ENCODE assay signal across 8 cellular contexts in the genomic region with DNA sequence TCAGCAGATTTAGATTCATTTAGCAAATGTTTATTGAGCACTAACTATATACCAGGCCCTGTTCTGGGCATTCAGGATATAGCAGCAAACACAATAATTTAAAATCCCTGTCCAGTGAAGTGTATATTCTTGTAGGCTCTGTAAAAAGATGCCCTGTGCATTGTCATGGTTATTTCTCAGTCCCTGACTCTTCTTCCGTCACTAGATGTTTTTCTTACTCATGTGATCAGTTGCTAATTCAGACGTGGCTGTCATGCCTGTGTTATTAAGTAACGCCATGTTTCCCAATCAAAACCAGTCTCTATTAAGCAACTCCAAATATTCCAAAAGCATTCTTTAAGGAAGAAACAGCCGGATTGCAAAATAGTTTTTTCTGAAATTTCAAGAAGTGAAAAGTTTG.
DNase-seq lines count a peak whose midpoint lies in the region; ATAC-seq, FAIRE-seq and TF ChIP-seq lines count a peak whose summit lies in the region.
"Not testable (repeated sequence)": the region's sequence is repeated elsewhere in the genome, so short reads cannot be mapped to it uniquely, and the experiment has no call there.

No MANE protein-coding gene starts in this region.

- not testable (repeated sequence) for H3K27ac ChIP-seq in gastroesophageal sphincter; heart right ventricle; kidney (ENCODE audit: low read depth in 2 of 2, low read length in 2 of 2); lower lobe of right lung; gastrocnemius medialis; aorta (ENCODE audit: low read depth in 1 of 2, low read length in 2 of 2)

- DNase-seq in heart right ventricle; kidney; lower lobe of right lung; omental fat pad (ENCODE audit: low spot score); gastrocnemius medialis; aorta: not testable (repeated sequence)

- TF ChIP-seq CTCF in gastroesophageal sphincter (IDR thresholded peaks at IDR 0.05); heart right ventricle (IDR thresholded peaks at IDR 0.05); kidney (IDR thresholded peaks at IDR 0.05; ENCODE audit: borderline replicate concordance, extremely low read depth, insufficient read depth); lower lobe of right lung (IDR thresholded peaks at IDR 0.05); omental fat pad (IDR thresholded peaks at IDR 0.05); gastrocnemius medialis (IDR thresholded peaks at IDR 0.05 in 4 of 5, conservative IDR thresholded peaks at IDR 0.05 in 1 of 5): not testable (repeated sequence)

- H3K4me1 ChIP-seq in gastroesophageal sphincter; heart right ventricle; kidney (ENCODE audit: control insufficient read depth in 1 of 2, insufficient read depth in 1 of 2, low read depth in 1 of 2, low read length in 2 of 2); lower lobe of right lung; gastrocnemius medialis; aorta (ENCODE audit: control insufficient read depth in 1 of 2, insufficient read depth in 2 of 2, low read length in 2 of 2): not testable (repeated sequence)

- H3K36me3 ChIP-seq in gastroesophageal sphincter; heart right ventricle; kidney (ENCODE audit: control insufficient read depth in 1 of 2, insufficient read depth in 2 of 2, low read length in 2 of 2); lower lobe of right lung; gastrocnemius medialis; aorta (ENCODE audit: control insufficient read depth in 1 of 2, insufficient read depth in 2 of 2, low read length in 1 of 2): not testable (repeated sequence)

- TF ChIP-seq EP300 in gastroesophageal sphincter (IDR thresholded peaks at IDR 0.05) = not testable (repeated sequence)

- intact Hi-C loops in heart right ventricle (cut with DNase I); kidney (cut with DNase I); lower lobe of right lung (cut with DNase I); gastrocnemius medialis (cut with DNase I; ENCODE audit: low total_unique reads); aorta (cut with DNase I): not testable (repeated sequence)

- WGBS in gastroesophageal sphincter (ENCODE audit: low coverage in 1 of 2), 2 donors = no CpG with 5 or more reads among the region's 4 CpGs
- no CpG with 5 or more reads among the region's 4 CpGs for WGBS in heart right ventricle, 2 donors
- whole genome bisulfite sequencing in aorta, 2 donors = no CpG with 5 or more reads among the region's 4 CpGs

- not testable (repeated sequence) for H3K4me3 ChIP-seq in gastroesophageal sphincter; heart right ventricle; kidney (ENCODE audit: low read length in 2 of 2); lower lobe of right lung; gastrocnemius medialis; aorta (ENCODE audit: low read length in 2 of 2)

- not testable (repeated sequence) for TF ChIP-seq POLR2A in gastroesophageal sphincter (IDR thresholded peaks at IDR 0.05); gastrocnemius medialis (IDR thresholded peaks at IDR 0.05)

- in situ Hi-C loops in gastrocnemius medialis (cut with MboI; ENCODE audit: low sequenced_read_pairs in 4 of 4) = not testable (repeated sequence)

- ATAC-seq in SK-N-SH treated with all-trans-retinoic acid at 6 μM for 48 hours (peak; percentile 41), gastroesophageal sphincter (peak; percentile 83), heart right ventricle (peak in 6 of 8 donors; percentile 41 to 87 (median 66)), lower lobe of right lung (peak; percentile 75 to 80), omental fat pad (ENCODE audit: low FRiP score) (peak; percentile 92), gastrocnemius medialis (peak; percentile 98 to 99), aorta (ENCODE audit: low FRiP score) (peak; percentile 62)

- H3K9ac ChIP-seq in kidney (ENCODE audit: low read length in 2 of 2) = not testable (repeated sequence)

- not testable (repeated sequence) for H3K9me3 ChIP-seq in gastroesophageal sphincter; heart right ventricle; kidney (ENCODE audit: control insufficient read depth in 1 of 2, low read length in 2 of 2); lower lobe of right lung; gastrocnemius medialis; aorta (ENCODE audit: control insufficient read depth, low read length)

- FAIRE-seq in kidney (lab: Jason Lieb, UNC) = peak; percentile 13

- H3K27me3 ChIP-seq in gastroesophageal sphincter; heart right ventricle; lower lobe of right lung (ENCODE audit: low read depth); gastrocnemius medialis; aorta (ENCODE audit: control insufficient read depth in 1 of 2, insufficient read depth in 2 of 2, low read length in 1 of 2): not testable (repeated sequence)

Comparison
In these comparisons a context has a peak if more than half of its experiments do, and no peak if none do; other contexts are left out.
1. ATAC-seq: peak in every context shown above with its lines; median percentile 98 in gastrocnemius medialis; 92 in omental fat pad; 83 in gastroesophageal sphincter; 78 in lower lobe of right lung; 66 in heart right ventricle; 62 in aorta; 41 in SK-N-SH treated with all-trans-retinoic acid at 6 μM for 48 hours.